In genomic region chr2:199602271-199602895, GRCh38 we compare ENCODE assay signal across 8 cellular contexts.
A peak's percentile ranks its signal among the peaks of the same experiment; 100 is the strongest.
DNase-seq lines count a peak whose midpoint lies in the region; ATAC-seq and TF ChIP-seq lines count a peak whose summit lies in the region.

No MANE protein-coding gene starts in this region.

- H3K79me2 ChIP-seq in SK-N-SH (ENCODE audit: insufficient read depth) (no peaks in the 10 kb centered on the region), Karpas-422 (ENCODE audit: low read length) (no peaks in the 10 kb centered on the region)

- H3K4me2 ChIP-seq in SK-N-SH (0 out of 2 replicates have a peak overlapping the region, but pooled peaks have one; percentile 75), Karpas-422 (ENCODE audit: low read depth, low read length, poor library complexity, severe bottlenecking) (no peak overlapping the region)

- in situ Hi-C loops in G401 (cut with HindIII; ENCODE audit: low sequenced_read_pairs): no loop called here

- H3K4me3 ChIP-seq in SK-N-SH (ENCODE audit: low read depth in 2 of 2, low read length in 1 of 2): no peak overlapping the region
- H3K4me3 ChIP-seq in Karpas-422 (ENCODE audit: low read length): no peak overlapping the region

- WGBS in SK-N-SH (ENCODE audit: low lambda C conversion rate): 16% methylated on average over 6 of the region's 6 CpGs

- H4K20me1 ChIP-seq in SK-N-SH (ENCODE audit: insufficient read depth) (no peaks in the 10 kb centered on the region), Karpas-422 (ENCODE audit: insufficient read depth, low read depth, low read length) (no peaks in the 10 kb centered on the region)

- ATAC-seq in HG03432 (IDR thresholded peaks at IDR 0.05; ENCODE audit: unreplicated experiment): peak; percentile 60

- no peak for TF ChIP-seq RAD21 in SK-N-SH (IDR thresholded peaks at IDR 0.05; ENCODE audit: low read length)

- H3K9ac ChIP-seq in SK-N-SH (no peak overlapping the region), Karpas-422 (ENCODE audit: low read length) (no peak overlapping the region)

- H3K27me3 ChIP-seq in SK-N-SH (ENCODE audit: insufficient read depth): peaks cover 16% of the 10 kb centered on the region
- H3K27me3 ChIP-seq in Karpas-422 (ENCODE audit: low read length): no peaks in the 10 kb centered on the region

- POLR2A ChIA-PET in SK-N-SH (lab: Yijun Ruan, JAX): no interaction called here

- H3K36me3 ChIP-seq in SK-N-SH (replicated peaks in 1 of 2; ENCODE audit: control insufficient read depth in 1 of 2, insufficient read depth in 2 of 2, low read length in 1 of 2): no peaks in the 10 kb centered on the region
- H3K36me3 ChIP-seq in Karpas-422 (ENCODE audit: insufficient read depth, low read length): no peaks in the 10 kb centered on the region

- DNase-seq in SK-N-SH (peak; percentile 16), midbrain (lab: John Stamatoyannopoulos, UW) (peak; percentile 36), G401 (ENCODE audit: low spot score) (no peak), Karpas-422 (no peak), NCI-H1436 (lab: John Stamatoyannopoulos, UW) (no peak)
- no peak for DNase-seq in stimulated activated CD4-positive, alpha-beta T cell treated with anti-CD3 and anti-CD28 coated beads, Interleukin-1b, Interleukin-23, amount 100 ng/mL, for 48 hours

- H3K27ac ChIP-seq in SK-N-SH (ENCODE audit: low read depth in 2 of 2, low read length in 1 of 2) (no peak overlapping the region), Karpas-422 (ENCODE audit: low read length) (no peak overlapping the region)

- no peak overlapping the region for H2AFZ ChIP-seq in SK-N-SH (ENCODE audit: low read depth)
- H2AFZ ChIP-seq in Karpas-422 (ENCODE audit: low read length): no peak overlapping the region

- peaks cover 11% of the 10 kb centered on the region for H3F3A ChIP-seq in SK-N-SH (replicated peaks; ENCODE audit: insufficient read depth)

- CTCF ChIA-PET in SK-N-SH (lab: Yijun Ruan, JAX): no interaction called here

- H3K4me1 ChIP-seq in SK-N-SH (ENCODE audit: control insufficient read depth in 1 of 2, insufficient read depth in 2 of 2, low read depth in 1 of 2, low read length in 1 of 2) (peaks cover 0 to 14% of the 10 kb centered on the region in 2 experiments; a peak in 2 of 4 replicates), Karpas-422 (ENCODE audit: low read length) (no peaks in the 10 kb centered on the region)

- no peaks in the 10 kb centered on the region for H3K9me3 ChIP-seq in SK-N-SH
- H3K9me3 ChIP-seq in Karpas-422 (ENCODE audit: low read length): no peaks in the 10 kb centered on the region

- TF ChIP-seq EP300 in SK-N-SH (IDR thresholded peaks at IDR 0.05; ENCODE audit: borderline replicate concordance in 1 of 2, low read depth in 1 of 2, low read length in 1 of 2): no peak

- H3K9me2 ChIP-seq in SK-N-SH (no peaks in the 10 kb centered on the region), Karpas-422 (replicated peaks; ENCODE audit: insufficient read depth, low read length) (no peaks in the 10 kb centered on the region)

- peak; percentile 32; the same call in 2 of the 3 replicates for TF ChIP-seq CTCF in GM12872 (IDR thresholded peaks at IDR 0.05; ENCODE audit: insufficient read depth, low read depth, low read length)
- TF ChIP-seq CTCF in SK-N-SH (IDR thresholded peaks at IDR 0.05): peak; percentile 25; the same call in 1 of the 2 replicates

TF ChIP-seq in SK-N-SH, 30 proteins besides CTCF, POLR2A, EP300 and RAD21:
- TF ChIP-seq POLR2AphosphoS5 (IDR thresholded peaks at IDR 0.05; ENCODE audit: low read depth, low read length) (no peak), NFIC (IDR thresholded peaks at IDR 0.05; ENCODE audit: borderline replicate concordance) (no peak), USF1 (IDR thresholded peaks at IDR 0.05; ENCODE audit: borderline replicate concordance, low read depth) (no peak), SMC3 (IDR thresholded peaks at IDR 0.05; ENCODE audit: low read depth, low read length) (no peak)

Comparison
In these comparisons a context has a peak if more than half of its experiments do, and no peak if none do; other contexts are left out.
1. DNase-seq: peak in SK-N-SH (single experiment) and midbrain (single experiment); none in stimulated activated CD4-positive, alpha-beta T cell treated with anti-CD3 and anti-CD28 coated beads, Interleukin-1b, Interleukin-23, amount 100 ng/mL, for 48 hours (single experiment), G401 (single experiment), Karpas-422 (single experiment) and NCI-H1436 (single experiment).